In genomic region chr16:10548404-10548803, GRCh38 we compare ENCODE assay signal across 6 cellular contexts.
"Had no signal": no experiment of that assay in that cellular context is flagged by ENCODE, and none has a peak within 500 bp of the region (broad histone marks: within the 10 kb centered on the region; RNA-seq: fewer than 3 reads in every experiment).

No MANE protein-coding gene starts in this region.

- H3K4me3 ChIP-seq: K562 had no signal

- H3K4me3 Mint-ChIP-seq: IgD-negative memory B cell had no signal

- H3K27ac Mint-ChIP-seq: IgD-negative memory B cell had no signal

- ATAC-seq: HepG2, K562 had no signal

- DNase-seq: IMR-90, KBM-7, KG1 had no signal
